In the genomic region with DNA sequence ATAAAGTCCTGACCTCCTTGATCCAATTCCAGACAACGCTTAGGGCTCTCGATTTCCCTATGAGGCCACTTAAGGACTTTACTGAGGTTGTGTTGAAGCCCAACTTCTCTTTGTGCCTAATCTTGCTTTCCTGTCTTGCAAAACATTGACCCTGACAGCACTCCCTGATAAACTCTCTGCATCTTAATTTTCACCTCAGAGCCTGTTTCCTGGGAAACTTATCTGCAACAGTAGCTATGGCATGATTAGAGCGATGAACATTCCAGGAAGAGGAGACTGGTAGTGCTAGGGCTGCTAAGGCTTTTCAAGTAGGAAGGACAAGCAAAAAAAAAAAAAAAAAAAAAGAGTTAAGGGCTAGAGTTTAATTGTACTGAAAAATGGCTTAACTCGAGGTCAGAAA, we compare ENCODE assay signal across 25 cellular contexts.
"Had no signal": no experiment of that assay in that cellular context is flagged by ENCODE, and none has a peak within 500 bp of the region (broad histone marks: within the 10 kb centered on the region; RNA-seq: fewer than 3 reads in every experiment).

No MANE protein-coding gene starts in this region.

- H3K27me3 ChIP-seq: ascending aorta, body of pancreas had no signal

- ATAC-seq: activated CD4-positive, CD25-positive, alpha-beta regulatory T cell treated with anti-CD3 and anti-CD28 coated beads, Interleukin-2, amount 50 U/mL, for 24 hours; activated CD8-positive, alpha-beta T cell treated with anti-CD3 and anti-CD28 coated beads for 36 hours; activated T-cell treated with anti-CD3 and anti-CD28 coated beads, Interleukin-2, amount 50 U/mL, for 72 hours; body of pancreas; PC-3; T-helper 17 cell had no signal

- H3K9me3 ChIP-seq: ascending aorta had no signal

- FAIRE-seq: RCC 7860 had no signal

- H3K4me3 ChIP-seq: ascending aorta, body of pancreas had no signal

- H3K36me3 Mint-ChIP-seq: activated naive CD4-positive, alpha-beta T cell treated with anti-CD3 and anti-CD28 coated beads, Interleukin-2, amount 10 ng/mL, durations not matched to agents 7 days and 5 days; activated naive CD8-positive, alpha-beta T cell treated with anti-CD3 and anti-CD28 coated beads for 36 hours had no signal

- H3K9me3 Mint-ChIP-seq: activated naive CD4-positive, alpha-beta T cell treated with anti-CD3 and anti-CD28 coated beads, Interleukin-2, amount 10 ng/mL, durations not matched to agents 7 days and 5 days; activated naive CD8-positive, alpha-beta T cell treated with anti-CD3 and anti-CD28 coated beads for 36 hours; activated T-helper 2 cell treated with anti-CD3 and anti-CD28 coated beads, Interferon-gamma antibody, Interleukin-2, Interleukin-4, amounts not matched to agents 10 μg/mL and 5 μg/mL and 100 μg/mL, durations not matched to agents 14 hours and 24 hours and 36 hours; central memory CD8-positive, alpha-beta T cell had no signal

- H3K27ac Mint-ChIP-seq: activated CD8-positive, alpha-beta T cell treated with anti-CD3 and anti-CD28 coated beads for 36 hours; activated naive CD4-positive, alpha-beta T cell treated with anti-CD3 and anti-CD28 coated beads, Interleukin-2, amount 10 ng/mL, durations not matched to agents 7 days and 5 days; activated naive CD8-positive, alpha-beta T cell treated with anti-CD3 and anti-CD28 coated beads for 36 hours; activated T-cell treated with anti-CD3 and anti-CD28 coated beads, Interleukin-2, amount 50 U/mL, for 72 hours; activated T-helper 2 cell treated with anti-CD3 and anti-CD28 coated beads, Interferon-gamma antibody, Interleukin-2, Interleukin-4, amounts not matched to agents 10 μg/mL and 5 μg/mL and 100 μg/mL, durations not matched to agents 14 hours and 24 hours and 36 hours; T-helper 17 cell had no signal

- H3K4me1 Mint-ChIP-seq: activated naive CD4-positive, alpha-beta T cell treated with anti-CD3 and anti-CD28 coated beads, Interleukin-2, amount 10 ng/mL, durations not matched to agents 7 days and 5 days; activated naive CD8-positive, alpha-beta T cell treated with anti-CD3 and anti-CD28 coated beads for 36 hours; central memory CD8-positive, alpha-beta T cell; T-helper 17 cell had no signal

- H3K4me3 Mint-ChIP-seq: activated CD8-positive, alpha-beta T cell treated with anti-CD3 and anti-CD28 coated beads for 36 hours; activated naive CD4-positive, alpha-beta T cell treated with anti-CD3 and anti-CD28 coated beads, Interleukin-2, amount 10 ng/mL, durations not matched to agents 7 days and 5 days; activated naive CD8-positive, alpha-beta T cell treated with anti-CD3 and anti-CD28 coated beads for 36 hours; activated T-cell treated with anti-CD3 and anti-CD28 coated beads, Interleukin-2, amount 50 U/mL, for 72 hours; central memory CD8-positive, alpha-beta T cell; T-helper 17 cell had no signal

- H3K27ac ChIP-seq: ascending aorta, body of pancreas had no signal

- DNase-seq: activated CD4-positive, alpha-beta T cell treated with anti-CD3 and anti-CD28 coated beads for 4 hours; activated CD8-positive, alpha-beta memory T cell treated with anti-CD3 and anti-CD28 coated beads, Interleukin-2, amount 50 U/mL, for 4 hours; activated CD8-positive, alpha-beta T cell treated with anti-CD3 and anti-CD28 coated beads for 36 hours; activated gamma-delta T cell treated with Interleukin-2 at 50 U/mL for 16 hours; activated naive CD4-positive, alpha-beta T cell treated with anti-CD3 and anti-CD28 coated beads, Interleukin-2, amount 10 ng/mL, durations not matched to agents 7 days and 5 days; activated naive CD8-positive, alpha-beta T cell treated with anti-CD3 and anti-CD28 coated beads for 36 hours; activated T-cell treated with anti-CD3 and anti-CD28 coated beads, Interleukin-2, amount 50 U/mL, for 72 hours; body of pancreas; KG1; NCI-H1048; NCI-H146; NCI-H1930; NCI-H2171 treated with DMSO at 0.1 percent for 48 hours; NCI-H345; NCI-H510A; NCI-H69; PC-3; SHP77 treated with DMSO at 0.1 percent for 48 hours; T-helper 17 cell; T-helper 9 cell had no signal

- H3K4me1 ChIP-seq: ascending aorta, body of pancreas had no signal

- H3K27me3 Mint-ChIP-seq: activated naive CD4-positive, alpha-beta T cell treated with anti-CD3 and anti-CD28 coated beads, Interleukin-2, amount 10 ng/mL, durations not matched to agents 7 days and 5 days had no signal

- H3K36me3 ChIP-seq: ascending aorta had no signal
